ENCODE assay signal across 8 cellular contexts in genomic region chr3:125128861-125129501, GRCh38.
DNase-seq lines count a peak whose midpoint lies in the region; ATAC-seq and TF ChIP-seq lines count a peak whose summit lies in the region.

No MANE protein-coding gene starts in this region.

- H3K4me1 ChIP-seq in Panc1 (ENCODE audit: control insufficient read depth, insufficient read depth, low read length) (peaks cover 14% of the 10 kb centered on the region), sigmoid colon (peaks cover 0 to 14% (median 13%) of the 10 kb centered on the region in 4 donors)

- ATAC-seq in Panc1 (peak; percentile 49), HG03135 (IDR thresholded peaks at IDR 0.05; ENCODE audit: unreplicated experiment) (no peak), GM21723 (IDR thresholded peaks at IDR 0.05; ENCODE audit: unreplicated experiment) (no peak)

- no peaks in the 10 kb centered on the region for H3K36me3 ChIP-seq in Panc1 (ENCODE audit: control insufficient read depth, insufficient read depth, low read length)
- H3K36me3 ChIP-seq in sigmoid colon = no peaks in the 10 kb centered on the region

- in situ Hi-C loops in Panc1 (cut with HindIII; ENCODE audit: low pct_unique_long_range_greater_than_20kb, low sequenced_read_pairs) = no loop called here

- BruUV-seq in Panc1 (replicated peaks; lab: Mats Ljungman, UMichigan) = no TSS peak

- POLR2A ChIA-PET in Panc1 (lab: Charles Lee) = interaction anchor here (0.6 kb wide), 2 partner anchors 12 to 23 kb away, joined by 3 read pairs; no protein-coding TSS in a partner anchor

- H3K27ac ChIP-seq in Panc1 (ENCODE audit: low read length) (peak overlapping the region; percentile 80), sigmoid colon (peak overlapping the region; percentile 11 to 66 (median 48))

- TF ChIP-seq EP300 in sigmoid colon (IDR thresholded peaks at IDR 0.05) = no peak

- H3K9me3 ChIP-seq in Panc1 (ENCODE audit: control insufficient read depth, insufficient read depth, low read depth, low read length) = no peaks in the 10 kb centered on the region
- no peaks in the 10 kb centered on the region for H3K9me3 ChIP-seq in sigmoid colon

- no peak for TF ChIP-seq POLR2A in sigmoid colon (IDR thresholded peaks at IDR 0.05)

- 61 to 73% methylated on average over 3 of the region's 3 CpGs for WGBS in sigmoid colon, 2 donors

- no peaks in the 10 kb centered on the region for H3K27me3 ChIP-seq in Panc1 (ENCODE audit: control insufficient read depth, insufficient read depth, low read length)
- H3K27me3 ChIP-seq in sigmoid colon = no peaks in the 10 kb centered on the region

- H3K4me3 ChIP-seq in Panc1 (ENCODE audit: low read depth in 2 of 2, low read length in 2 of 2) (no peak overlapping the region), fibroblast of the aortic adventitia (ENCODE audit: low read depth, low read length) (peak overlapping the region; percentile 18), sigmoid colon (no peak overlapping the region)

- CTCF ChIA-PET in Panc1 (lab: Charles Lee) = no interaction called here

- no peak for TF ChIP-seq CTCF in Panc1 (IDR thresholded peaks at IDR 0.05)
- TF ChIP-seq CTCF in fibroblast of the aortic adventitia (IDR thresholded peaks at IDR 0.05; ENCODE audit: insufficient read depth, low read length) = no peak
- no peak for TF ChIP-seq CTCF in sigmoid colon (IDR thresholded peaks at IDR 0.05)

- peak; percentile 96 for DNase-seq in GM04503 (ENCODE audit: low read depth)
- no peak for DNase-seq in Panc1 (ENCODE audit: low read depth, low spot score)
- DNase-seq in fibroblast of the aortic adventitia (ENCODE audit: low read depth) = peak; percentile 99
- DNase-seq in sigmoid colon = peak; percentile 59
- no peak for DNase-seq in activated effector memory CD4-positive, alpha-beta T cell treated with anti-CD3 and anti-CD28 coated beads, Interleukin-2, amount 50 U/mL, for 16 hours
- DNase-seq in NCI-H1417 (lab: John Stamatoyannopoulos, UW) = no peak

- intact Hi-C loops in Panc1 (cut with micrococcal nuclease; ENCODE audit: unreplicated experiment) = no loop called here
- intact Hi-C loops in sigmoid colon (cut with DNase I) = no loop called here

Comparison
In these comparisons a context has a peak if more than half of its experiments do, and no peak if none do; other contexts are left out.
1. DNase-seq: peak in GM04503 (single experiment), fibroblast of the aortic adventitia (single experiment) and sigmoid colon (single experiment); none in Panc1 (single experiment), activated effector memory CD4-positive, alpha-beta T cell treated with anti-CD3 and anti-CD28 coated beads, Interleukin-2, amount 50 U/mL, for 16 hours (single experiment) and NCI-H1417 (0 of 3).